8 cellular contexts compared by ENCODE assay signal in the genomic region with DNA sequence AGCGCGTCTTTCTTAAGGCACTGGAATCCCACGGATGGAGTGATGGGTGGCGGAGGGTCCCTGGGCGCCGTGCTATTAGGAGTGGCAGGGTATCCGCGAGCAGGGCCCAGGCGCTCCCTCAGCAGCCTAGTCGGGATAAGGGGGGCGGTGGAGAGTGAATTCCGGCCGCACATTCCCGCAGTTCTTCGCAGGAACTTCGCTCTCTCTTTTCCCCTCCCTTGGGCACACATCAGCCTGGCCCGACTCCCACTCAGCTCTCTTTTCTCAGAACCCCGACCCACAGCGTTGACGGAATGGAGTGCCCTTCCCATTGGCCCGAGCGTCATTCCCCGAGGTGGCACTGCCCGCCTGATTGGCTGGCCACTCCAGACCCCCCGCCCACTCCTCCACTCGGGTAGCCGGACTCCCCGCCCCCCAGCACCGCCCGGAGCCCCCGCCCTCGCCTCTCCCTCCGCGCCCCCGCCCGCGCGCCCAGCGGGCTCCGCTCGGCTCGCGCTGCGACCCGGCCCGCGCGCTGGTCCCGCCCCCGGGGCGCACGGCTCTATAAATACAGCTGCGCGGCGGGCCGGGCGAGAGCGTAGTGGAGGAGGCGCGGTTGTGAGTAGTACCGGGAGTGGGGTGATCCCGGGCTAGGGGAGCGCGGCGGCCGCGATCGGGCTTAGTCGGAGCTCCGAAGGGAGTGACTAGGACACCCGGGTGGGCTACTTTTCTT. TPM values are rescaled to one million over a fixed set of nuclear protein-coding genes. Genes with fewer than 3 reads are reported as not detected.
A peak's percentile ranks its signal among the peaks of the same experiment; 100 is the strongest.
DNase-seq lines count a peak whose midpoint lies in the region; ATAC-seq, FAIRE-seq and TF ChIP-seq lines count a peak whose summit lies in the region.

ID4 (plus strand) TSS at position 572 of the 712 bp plus-strand sequence. CDS start 385 bp downstream, outside the sequence.

- peak within 1 kb of the TSS; percentile 93 for H3K9ac ChIP-seq in astrocyte (ENCODE audit: low read length)

- H3K27ac ChIP-seq in astrocyte (ENCODE audit: low read depth, low read length) (peak within 1 kb of the TSS; percentile 88), right cardiac atrium (ENCODE audit: low read length) (peak within 1 kb of the TSS; percentile 97)

- peak within 1 kb of the TSS; percentile 92 for H2AFZ ChIP-seq in astrocyte (ENCODE audit: low read depth, low read length)

- H3K27me3 ChIP-seq in astrocyte (ENCODE audit: insufficient read depth, low read length) (no peaks in the 10 kb centered on the region), right cardiac atrium (ENCODE audit: control insufficient read depth, insufficient read depth) (no peaks in the 10 kb centered on the region)

- H3K9me3 ChIP-seq in astrocyte (ENCODE audit: insufficient read depth, low read depth, low read length) (no peaks in the 10 kb centered on the region), right cardiac atrium (ENCODE audit: control insufficient read depth, low read length) (no peaks in the 10 kb centered on the region)

- H3K4me1 Mint-ChIP-seq in astrocyte (ENCODE audit: low read depth, unreplicated experiment), result peaks cover 25% of the 10 kb centered on the region

- H3K9me3 Mint-ChIP-seq in astrocyte (ENCODE audit: unreplicated experiment), result no peaks in the 10 kb centered on the region

- peaks cover 4% of the 10 kb centered on the region for H3K36me3 Mint-ChIP-seq in astrocyte (ENCODE audit: low read depth, unreplicated experiment)

- ATAC-seq in right cardiac atrium, result peak; percentile 94 to 96
- no peak for ATAC-seq in GM19455 (IDR thresholded peaks at IDR 0.05; ENCODE audit: unreplicated experiment)

- peaks cover 24% of the 10 kb centered on the region for H3K79me2 ChIP-seq in astrocyte (ENCODE audit: insufficient read depth, low read length)

- H3K4me1 ChIP-seq in astrocyte (ENCODE audit: insufficient read depth, low read length) (peaks cover 2% of the 10 kb centered on the region), right cardiac atrium (ENCODE audit: control insufficient read depth, insufficient read depth, low read length) (no peaks in the 10 kb centered on the region)

- peak within 1 kb of the TSS; percentile 95 for H3K27ac Mint-ChIP-seq in astrocyte (ENCODE audit: unreplicated experiment)

- intact Hi-C loops in right cardiac atrium (cut with DNase I) (loop anchor here in 1 of 4 donors (2.0 kb wide), 1 partner anchor 32 kb away; no protein-coding TSS in a partner anchor), posterior vena cava (cut with DNase I) (no loop called here)

- DNase-seq in C1 segment of cervical spinal cord (lab: John Stamatoyannopoulos, UW) (peak in 13 of 14 donors; percentile 24 to 93 (median 86)), NCI-H1092 (lab: John Stamatoyannopoulos, UW) (peak; percentile 45), astrocyte (ENCODE audit: low read depth) (peak; percentile 95), right cardiac atrium (peak; percentile 98 to 99 (median 99)), posterior vena cava (ENCODE audit: low spot score) (peak; percentile 97), SHP77 treated with DMSO at 0.1 percent for 48 hours (lab: John Stamatoyannopoulos, UW) (no peak)
- no peak for DNase-seq in stimulated activated CD4-positive, alpha-beta T cell treated with anti-CD3 and anti-CD28 coated beads, Interleukin-4, amount 100 ng/mL, for 1 hour

- FAIRE-seq in astrocyte (lab: Jason Lieb, UNC), result peak; percentile 17

- peak within 1 kb of the TSS; percentile 96 for H3K4me2 ChIP-seq in astrocyte (ENCODE audit: low read length)

- peak within 1 kb of the TSS; percentile 86 for H3K4me3 ChIP-seq in astrocyte (ENCODE audit: insufficient read depth, low read depth, low read length)
- H3K4me3 ChIP-seq in right cardiac atrium (ENCODE audit: low read length), result peak within 1 kb of the TSS; percentile 82

- H4K20me1 ChIP-seq in astrocyte (ENCODE audit: insufficient read depth, low read length), result peaks cover 16% of the 10 kb centered on the region

- no peaks in the 10 kb centered on the region for H3K27me3 Mint-ChIP-seq in astrocyte (ENCODE audit: low read depth, unreplicated experiment)

- H3K4me3 Mint-ChIP-seq in astrocyte (ENCODE audit: unreplicated experiment), result peak within 1 kb of the TSS; percentile 88

- TF ChIP-seq CTCF in astrocyte (IDR thresholded peaks at IDR 0.05; ENCODE audit: insufficient read depth, low read depth, low read length), result no peak

- no peaks in the 10 kb centered on the region for H3K36me3 ChIP-seq in astrocyte (ENCODE audit: insufficient read depth, low read length)

- 2% methylated on average over 71 of the region's 71 CpGs for whole genome bisulfite sequencing in right cardiac atrium

RNA-seq across cellular contexts. Expression of gene ID4, which starts in this region (rescaled TPM):
- total RNA-seq in astrocyte, result 12.0 and 12.8 TPM in 2 replicates
- total RNA-seq in right cardiac atrium, result 10 to 100 TPM; 32.3 to 74.5 (median 36.8) TPM
- 57.3 TPM for polyA plus RNA-seq in right cardiac atrium
- total RNA-seq in posterior vena cava, result 10 to 100 TPM; 74.9 to 97.0 TPM

Comparison
In these comparisons a context has a peak if more than half of its experiments do, and no peak if none do; other contexts are left out.
1. DNase-seq: peak in C1 segment of cervical spinal cord (13 of 14), NCI-H1092 (single experiment), astrocyte (single experiment), right cardiac atrium (3 of 3) and posterior vena cava (single experiment); none in SHP77 treated with DMSO at 0.1 percent for 48 hours (single experiment) and stimulated activated CD4-positive, alpha-beta T cell treated with anti-CD3 and anti-CD28 coated beads, Interleukin-4, amount 100 ng/mL, for 1 hour (single experiment).